14 cellular contexts compared by ENCODE assay signal in genomic region chr9:36798350-36799065, GRCh38.
A peak's percentile ranks its signal among the peaks of the same experiment; 100 is the strongest.
DNase-seq lines count a peak whose midpoint lies in the region; ATAC-seq, FAIRE-seq and TF ChIP-seq lines count a peak whose summit lies in the region.
"Had no signal": no experiment of that assay in that cellular context is flagged by ENCODE, and none has a peak within 500 bp of the region (broad histone marks: within the 10 kb centered on the region; RNA-seq: fewer than 3 reads in every experiment).

No MANE protein-coding gene starts in this region.

- H3K27me3 ChIP-seq in A673 (replicated peaks; ENCODE audit: insufficient read depth, low read depth, low read length, poor library complexity), result peaks cover 6% of the 10 kb centered on the region
- H3K27me3 ChIP-seq: thyroid gland had no signal

- no TSS peak for BruUV-seq in A673 (replicated peaks; lab: Mats Ljungman, UMichigan)

- peaks cover 4% of the 10 kb centered on the region for H3K9me3 ChIP-seq in A673 (ENCODE audit: low read depth, low read length, poor library complexity, severe bottlenecking)
- H3K9me3 ChIP-seq: thyroid gland had no signal

- ATAC-seq in HG02642 (IDR thresholded peaks at IDR 0.05; ENCODE audit: poor library complexity, unreplicated experiment) (no peak), GM18511 (IDR thresholded peaks at IDR 0.05; ENCODE audit: unreplicated experiment) (no peak)
- ATAC-seq: activated CD8-positive, alpha-beta T cell treated with anti-CD3 and anti-CD28 coated beads, Interleukin-2, amount 10 ng/mL, durations not matched to agents 7 days and 5 days had no signal

- DNase-seq in A673 (ENCODE audit: low spot score) (no peak), GM18507 (ENCODE audit: extremely low spot score, insufficient read length, low read depth) (peak; percentile 29), NCI-H774 (lab: John Stamatoyannopoulos, UW) (peak; percentile 10), globus pallidus (ENCODE audit: low spot score) (peak; percentile 78), GDM1 (lab: John Stamatoyannopoulos, UW) (no peak), NCI-H2196 (lab: John Stamatoyannopoulos, UW; ENCODE audit: unreplicated experiment) (no peak)
- DNase-seq: activated CD8-positive, alpha-beta T cell treated with anti-CD3 and anti-CD28 coated beads, Interleukin-2, amount 10 ng/mL, durations not matched to agents 7 days and 5 days; cerebellar nuclear complex; NCI-H1048; small intestine; thyroid gland had no signal

- no peak overlapping the region for H3K4me3 ChIP-seq in A673 (ENCODE audit: low read depth, low read length, poor library complexity, severe bottlenecking)
- H3K4me3 ChIP-seq: thyroid gland had no signal

- TF ChIP-seq CTCF in A673 (conservative IDR thresholded peaks at IDR 0.05; ENCODE audit: low read depth, low read length), result 0 out of 2 replicates have a peak, but pooled peaks have one; percentile 20

- intact Hi-C loops in A673 (cut with micrococcal nuclease; ENCODE audit: unreplicated experiment), result loop anchor here (5.0 kb wide), 1 partner anchor 59 kb away; no protein-coding TSS in a partner anchor

- peak; percentile 67 for FAIRE-seq in GM18507 (lab: Jason Lieb, UNC)
- FAIRE-seq: islet of Langerhans, small intestine had no signal

- POLR2A ChIA-PET in A673 (lab: Charles Lee; ENCODE audit: low non-redundant PET), result no interaction called here

- no peak overlapping the region for H3K27ac ChIP-seq in A673 (ENCODE audit: low read depth, low read length, poor library complexity, severe bottlenecking)
- H3K27ac ChIP-seq: thyroid gland had no signal

- no peaks in the 10 kb centered on the region for H3K4me1 ChIP-seq in A673 (ENCODE audit: insufficient read depth, low read length, poor library complexity, severe bottlenecking)
- H3K4me1 ChIP-seq: thyroid gland had no signal

- no peaks in the 10 kb centered on the region for H3K36me3 ChIP-seq in A673 (ENCODE audit: insufficient read depth, low read length, poor library complexity, severe bottlenecking)
- H3K36me3 ChIP-seq: thyroid gland had no signal

- CTCF ChIA-PET in A673 (lab: Charles Lee), result no interaction called here

Comparison
In these comparisons a context has a peak if more than half of its experiments do, and no peak if none do; other contexts are left out.
1. DNase-seq: peak in GM18507 (single experiment), NCI-H774 (single experiment) and globus pallidus (single experiment); none in A673 (single experiment), GDM1 (single experiment) and NCI-H2196 (single experiment).